In genomic region chrX:112844250-112844649, GRCh38 we compare ENCODE assay signal across 13 cellular contexts. TPM values are rescaled to one million over a fixed set of nuclear protein-coding genes. Genes with fewer than 3 reads are reported as not detected.
DNase-seq lines count a peak whose midpoint lies in the region; ATAC-seq and TF ChIP-seq lines count a peak whose summit lies in the region.
"Had no signal": no experiment of that assay in that cellular context is flagged by ENCODE, and none has a peak within 500 bp of the region (broad histone marks: within the 10 kb centered on the region; RNA-seq: fewer than 3 reads in every experiment).

No MANE protein-coding gene starts in this region.

- peak; percentile 33 for DNase-seq in HT1080 (ENCODE audit: low read depth)
- no peak for DNase-seq in mesothelial cell of epicardium (ENCODE audit: low spot score in 2 of 2, unreplicated experiment in 2 of 2)
- no peak for DNase-seq in erythroblast (lab: John Stamatoyannopoulos, UW)
- no peak for DNase-seq in OCI-M1 (lab: John Stamatoyannopoulos, UW)
- no peak for DNase-seq in ureter (ENCODE audit: low spot score)
- DNase-seq: anterior cingulate cortex, DMS 273 treated with DMSO at 0.1 percent for 48 hours, hippocampal formation, left colon, NCI-H2029 treated with DMSO at 0.1 percent for 48 hours had no signal

- no peak for TF ChIP-seq CTCF in mesothelial cell of epicardium (IDR thresholded peaks at IDR 0.05; ENCODE audit: unreplicated experiment)

- peak overlapping the region; percentile 78 for H3K27ac Mint-ChIP-seq in mesothelial cell of epicardium

- no peaks in the 10 kb centered on the region for H3K27me3 Mint-ChIP-seq in mesothelial cell of epicardium (ENCODE audit: low read depth)

- no peaks in the 10 kb centered on the region for H3K9me3 Mint-ChIP-seq in mesothelial cell of epicardium

- H3K4me1 Mint-ChIP-seq in mesothelial cell of epicardium = peaks cover 77% of the 10 kb centered on the region

- H3K36me3 Mint-ChIP-seq in mesothelial cell of epicardium = no peaks in the 10 kb centered on the region

- no peak for TF ChIP-seq POLR2A in erythroblast (IDR thresholded peaks at IDR 0.05; ENCODE audit: low read length)

- peak; percentile 37 for ATAC-seq in GM18508 (IDR thresholded peaks at IDR 0.05; ENCODE audit: insufficient read depth, unreplicated experiment)
- peak; percentile 19 for ATAC-seq in GM19043 (IDR thresholded peaks at IDR 0.05; ENCODE audit: low read depth, unreplicated experiment)
- ATAC-seq: left colon, Right ventricle myocardium inferior had no signal

- H3K4me3 Mint-ChIP-seq in mesothelial cell of epicardium = no peak overlapping the region

RNA-seq across cellular contexts. Expression of gene AMOT, which starts 3.6 kb away (rescaled TPM):
- 2.7 and 7.9 TPM in 2 replicates for total RNA-seq in HT1080 (2014; rRNA removed; shearing (Covaris generic))
- polyA plus RNA-seq in HT1080 (2015; cell fraction: cytosol; rRNA removed) = 0.88 and 0.97 TPM in 2 replicates
- 14.4 and 18.5 TPM in 2 replicates for polyA plus RNA-seq in HT1080 (2015; cell fraction: nucleus; rRNA removed)
- total RNA-seq in mesothelial cell of epicardium (343 to 361 TPM (median 359 TPM) in 3 replicates), ureter (27.5 TPM)

Comparison
In these comparisons a context has a peak if more than half of its experiments do, and no peak if none do; other contexts are left out.
1. RNA of gene AMOT, which starts 3.6 kb away (total RNA-seq): 343 to 361 TPM in mesothelial cell of epicardium; 27.5 TPM in ureter (single experiment) and 2.7 to 7.9 TPM in HT1080; every median in the first group is over 10 times any median in the second.